Comparison of ENCODE assay signal across 37 cellular contexts in genomic region chr3:47603332-47603731, GRCh38.
"Had no signal": no experiment of that assay in that cellular context is flagged by ENCODE, and none has a peak within 500 bp of the region (broad histone marks: within the 10 kb centered on the region; RNA-seq: fewer than 3 reads in every experiment).

No MANE protein-coding gene starts in this region.

- H3K27me3 Mint-ChIP-seq: activated CD4-positive, alpha-beta memory T cell treated with anti-CD3 and anti-CD28 coated beads, Interleukin-2, amount 10 ng/mL, durations not matched to agents 7 days and 5 days; activated CD8-positive, alpha-beta memory T cell treated with anti-CD3 and anti-CD28 coated beads, Interleukin-2, amount 10 ng/mL, durations not matched to agents 7 days and 5 days; activated naive CD4-positive, alpha-beta T cell treated with anti-CD3 and anti-CD28 coated beads, Interleukin-2, amount 10 ng/mL, durations not matched to agents 7 days and 5 days; activated naive CD8-positive, alpha-beta T cell treated with anti-CD3 and anti-CD28 coated beads for 36 hours; IgD-negative memory B cell had no signal

- H3K27ac ChIP-seq: ascending aorta, body of pancreas, PC-9, RWPE1, WERI-Rb-1 had no signal

- H3K27me3 ChIP-seq: ascending aorta, body of pancreas, MG63 had no signal

- ATAC-seq: activated CD8-positive, alpha-beta memory T cell treated with anti-CD3 and anti-CD28 coated beads, Interleukin-2, amount 10 ng/mL, durations not matched to agents 7 days and 5 days; body of pancreas; Right ventricle myocardium inferior; SK-N-SH treated with all-trans-retinoic acid at 6 μM for 48 hours had no signal

- H3K4me1 ChIP-seq: ascending aorta, body of pancreas had no signal

- H3K4me2 ChIP-seq: PC-9 had no signal

- H3K4me3 Mint-ChIP-seq: activated CD4-positive, alpha-beta memory T cell treated with anti-CD3 and anti-CD28 coated beads, Interleukin-2, amount 10 ng/mL, durations not matched to agents 7 days and 5 days; activated CD8-positive, alpha-beta memory T cell treated with anti-CD3 and anti-CD28 coated beads, Interleukin-2, amount 10 ng/mL, durations not matched to agents 7 days and 5 days; activated naive CD4-positive, alpha-beta T cell treated with anti-CD3 and anti-CD28 coated beads, Interleukin-2, amount 10 ng/mL, durations not matched to agents 7 days and 5 days; activated naive CD8-positive, alpha-beta T cell treated with anti-CD3 and anti-CD28 coated beads for 36 hours; activated T-helper 1 cell treated with anti-CD3 and anti-CD28 coated beads, Interleukin-12 subunit alpha, Interleukin-12 subunit beta, Interleukin-2, Interleukin-4 antibody, amounts not matched to agents 30 ng/mL and 10 ng/mL and 1 ng/mL, durations not matched to agents 14 hours and 24 hours and 36 hours; IgD-negative memory B cell had no signal

- H3K9me3 ChIP-seq: ascending aorta, body of pancreas, MG63 had no signal

- DNase-seq: activated CD4-positive, alpha-beta memory T cell treated with anti-CD3 and anti-CD28 coated beads, Interleukin-2, amount 10 ng/mL, durations not matched to agents 7 days and 5 days; activated CD4-positive, alpha-beta T cell treated with anti-CD3 and anti-CD28 coated beads for 1 hour; activated CD4-positive, alpha-beta T cell treated with anti-CD3 and anti-CD28 coated beads for 48 hours; activated CD4-positive, CD25-positive, alpha-beta regulatory T cell; activated CD8-positive, alpha-beta memory T cell treated with anti-CD3 and anti-CD28 coated beads for 24 hours; activated CD8-positive, alpha-beta memory T cell treated with anti-CD3 and anti-CD28 coated beads, Interleukin-2, amount 10 ng/mL, durations not matched to agents 7 days and 5 days; activated gamma-delta T cell treated with Interleukin-2 at 50 U/mL for 16 hours; activated naive CD4-positive, alpha-beta T cell treated with anti-CD3 and anti-CD28 coated beads, Interleukin-2, amount 10 ng/mL, durations not matched to agents 7 days and 5 days; activated naive CD8-positive, alpha-beta T cell treated with anti-CD3 and anti-CD28 coated beads for 36 hours; activated T-cell treated with anti-CD3 and anti-CD28 coated beads, Interleukin-2, amount 50 U/mL, for 1 hour; amygdala; body of pancreas; caudate nucleus; cerebellar nuclear complex; Kasumi-1; KBM-7; MG63; MV-4-11; NCI-H1092; NCI-H1436 treated with DMSO at 0.1 percent for 48 hours; NCI-H1694 treated with DMSO at 0.1 percent for 48 hours; NCI-H2029; NCI-H510A; NCI-H526; NCI-H748 treated with DMSO at 0.1 percent for 48 hours; PC-9; SIG-M5; T-helper 1 cell; T-helper 2 cell; T-helper 9 cell; WERI-Rb-1 had no signal

- H3K4me1 Mint-ChIP-seq: activated naive CD4-positive, alpha-beta T cell treated with anti-CD3 and anti-CD28 coated beads, Interleukin-2, amount 10 ng/mL, durations not matched to agents 7 days and 5 days had no signal

- H3K4me3 ChIP-seq: ascending aorta, body of pancreas, MG63, PC-9 had no signal

- H3K36me3 ChIP-seq: MG63 had no signal

- H3K27ac Mint-ChIP-seq: activated CD4-positive, alpha-beta memory T cell treated with anti-CD3 and anti-CD28 coated beads, Interleukin-2, amount 10 ng/mL, durations not matched to agents 7 days and 5 days; activated CD8-positive, alpha-beta memory T cell treated with anti-CD3 and anti-CD28 coated beads, Interleukin-2, amount 10 ng/mL, durations not matched to agents 7 days and 5 days; activated naive CD4-positive, alpha-beta T cell treated with anti-CD3 and anti-CD28 coated beads, Interleukin-2, amount 10 ng/mL, durations not matched to agents 7 days and 5 days; activated naive CD8-positive, alpha-beta T cell treated with anti-CD3 and anti-CD28 coated beads for 36 hours; activated T-helper 1 cell treated with anti-CD3 and anti-CD28 coated beads, Interleukin-12 subunit alpha, Interleukin-12 subunit beta, Interleukin-2, Interleukin-4 antibody, amounts not matched to agents 30 ng/mL and 10 ng/mL and 1 ng/mL, durations not matched to agents 14 hours and 24 hours and 36 hours; IgD-negative memory B cell had no signal

- H3K9me3 Mint-ChIP-seq: activated CD4-positive, alpha-beta memory T cell treated with anti-CD3 and anti-CD28 coated beads, Interleukin-2, amount 10 ng/mL, durations not matched to agents 7 days and 5 days; activated naive CD4-positive, alpha-beta T cell treated with anti-CD3 and anti-CD28 coated beads, Interleukin-2, amount 10 ng/mL, durations not matched to agents 7 days and 5 days; activated naive CD8-positive, alpha-beta T cell treated with anti-CD3 and anti-CD28 coated beads for 36 hours; activated T-helper 1 cell treated with anti-CD3 and anti-CD28 coated beads, Interleukin-12 subunit alpha, Interleukin-12 subunit beta, Interleukin-2, Interleukin-4 antibody, amounts not matched to agents 30 ng/mL and 10 ng/mL and 1 ng/mL, durations not matched to agents 14 hours and 24 hours and 36 hours; IgD-negative memory B cell had no signal

- H2AFZ ChIP-seq: PC-9 had no signal
